In the genomic region with DNA sequence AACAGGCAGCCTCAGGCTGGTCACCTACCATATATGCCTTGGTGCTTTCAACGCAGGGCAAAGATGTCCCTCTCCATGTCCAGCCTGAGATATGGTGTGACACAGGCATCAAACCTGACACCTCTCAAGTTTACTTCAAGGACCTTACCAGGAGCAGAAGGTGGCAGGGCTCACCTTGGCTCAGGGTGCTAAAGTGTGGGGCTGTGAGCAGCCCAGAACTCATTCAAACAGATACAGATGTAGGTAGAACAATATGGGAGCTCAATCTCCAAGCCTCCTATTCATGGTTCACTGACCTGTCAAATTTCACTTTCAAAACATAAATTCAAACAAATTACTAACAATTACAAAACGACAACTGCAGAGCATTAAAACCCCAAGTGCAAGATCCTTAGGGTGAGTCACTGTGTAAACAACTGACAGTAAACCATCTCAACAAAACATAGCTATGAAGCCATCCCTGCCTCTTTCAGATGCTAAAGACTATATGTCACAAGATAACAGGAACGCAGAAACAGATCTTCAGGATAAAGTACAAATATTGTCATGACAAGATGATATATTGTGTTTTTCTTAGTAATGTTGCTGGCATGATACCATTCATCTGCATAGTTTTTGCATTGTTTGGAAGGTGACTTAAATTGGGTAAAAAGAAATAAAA, we compare ENCODE assay signal across 12 cellular contexts.
A peak's percentile ranks its signal among the peaks of the same experiment; 100 is the strongest.
DNase-seq lines count a peak whose midpoint lies in the region; ATAC-seq and TF ChIP-seq lines count a peak whose summit lies in the region.
"Had no signal": no experiment of that assay in that cellular context is flagged by ENCODE, and none has a peak within 500 bp of the region (broad histone marks: within the 10 kb centered on the region; RNA-seq: fewer than 3 reads in every experiment).

No MANE protein-coding gene starts in this region.

- no peak overlapping the region for H3K27ac Mint-ChIP-seq in stimulated activated memory B cell treated with anti-CD40 and anti-IgM and Interleukin-4, amounts not matched to agents 10 μg/mL and 1 μg/mL and 100 μg/mL, for 72 hours
- H3K27ac Mint-ChIP-seq: activated naive CD4-positive, alpha-beta T cell treated with anti-CD3 and anti-CD28 coated beads, Interleukin-2, amount 10 ng/mL, durations not matched to agents 7 days and 5 days had no signal

- TF ChIP-seq CTCF in C4-2B (conservative IDR thresholded peaks at IDR 0.05) (no peak), fibroblast of mammary gland (conservative IDR thresholded peaks at IDR 0.05; ENCODE audit: control insufficient read depth, insufficient read depth, low read depth, low read length) (no peak)

- TF ChIP-seq POLR2A in GM18505 (IDR thresholded peaks at IDR 0.05; ENCODE audit: borderline replicate concordance, extremely low read depth, insufficient read depth, insufficient read length) = no peak

- no peak overlapping the region for H3K4me3 ChIP-seq in fibroblast of mammary gland (ENCODE audit: control insufficient read depth, low read depth, low read length)

- in situ Hi-C loops in ACHN (cut with HindIII; ENCODE audit: low pct_ligation_motif_present, low pct_unique_long_range_greater_than_20kb, low sequenced_read_pairs) = no loop called here

- peaks cover 2% of the 10 kb centered on the region for H3K9me3 Mint-ChIP-seq in stimulated activated memory B cell treated with anti-CD40 and anti-IgM and Interleukin-4, amounts not matched to agents 10 μg/mL and 1 μg/mL and 100 μg/mL, for 72 hours

- H3K4me1 Mint-ChIP-seq in stimulated activated memory B cell treated with anti-CD40 and anti-IgM and Interleukin-4, amounts not matched to agents 10 μg/mL and 1 μg/mL and 100 μg/mL, for 72 hours = no peaks in the 10 kb centered on the region
- H3K4me1 Mint-ChIP-seq: activated naive CD4-positive, alpha-beta T cell treated with anti-CD3 and anti-CD28 coated beads, Interleukin-2, amount 10 ng/mL, durations not matched to agents 7 days and 5 days had no signal

- H3K27ac ChIP-seq in C4-2B = peak overlapping the region; percentile 17; the same call in 1 of the 2 replicates

- DNase-seq in M059J (ENCODE audit: low read depth) (peak; percentile 21), fibroblast of mammary gland (ENCODE audit: low read depth) (peak; percentile 73), nucleus accumbens (lab: John Stamatoyannopoulos, UW) (no peak), ACHN (no peak)
- DNase-seq: activated naive CD4-positive, alpha-beta T cell treated with anti-CD3 and anti-CD28 coated beads, Interleukin-2, amount 10 ng/mL, durations not matched to agents 7 days and 5 days; effector CD8-positive, alpha-beta T cell; stimulated activated CD4-positive, alpha-beta T cell treated with anti-CD3 and anti-CD28 coated beads, Interleukin-4, amount 100 ng/mL, for 1 hour had no signal

- peak; percentile 41 for ATAC-seq in GM21423 (IDR thresholded peaks at IDR 0.05; ENCODE audit: unreplicated experiment)
- no peak for ATAC-seq in GM18505 (IDR thresholded peaks at IDR 0.05; ENCODE audit: unreplicated experiment)
- ATAC-seq in stimulated activated memory B cell treated with anti-CD40 and anti-IgM and Interleukin-4, amounts not matched to agents 10 μg/mL and 1 μg/mL and 100 μg/mL, for 72 hours = no peak
- ATAC-seq: Panc1 had no signal

- no peak overlapping the region for H3K4me3 Mint-ChIP-seq in stimulated activated memory B cell treated with anti-CD40 and anti-IgM and Interleukin-4, amounts not matched to agents 10 μg/mL and 1 μg/mL and 100 μg/mL, for 72 hours
- H3K4me3 Mint-ChIP-seq: activated naive CD4-positive, alpha-beta T cell treated with anti-CD3 and anti-CD28 coated beads, Interleukin-2, amount 10 ng/mL, durations not matched to agents 7 days and 5 days had no signal

- no peaks in the 10 kb centered on the region for H3K36me3 Mint-ChIP-seq in stimulated activated memory B cell treated with anti-CD40 and anti-IgM and Interleukin-4, amounts not matched to agents 10 μg/mL and 1 μg/mL and 100 μg/mL, for 72 hours
- H3K36me3 Mint-ChIP-seq: activated naive CD4-positive, alpha-beta T cell treated with anti-CD3 and anti-CD28 coated beads, Interleukin-2, amount 10 ng/mL, durations not matched to agents 7 days and 5 days had no signal

- H3K27me3 Mint-ChIP-seq in stimulated activated memory B cell treated with anti-CD40 and anti-IgM and Interleukin-4, amounts not matched to agents 10 μg/mL and 1 μg/mL and 100 μg/mL, for 72 hours = no peaks in the 10 kb centered on the region
- H3K27me3 Mint-ChIP-seq: activated naive CD4-positive, alpha-beta T cell treated with anti-CD3 and anti-CD28 coated beads, Interleukin-2, amount 10 ng/mL, durations not matched to agents 7 days and 5 days had no signal

Comparison
In these comparisons a context has a peak if more than half of its experiments do, and no peak if none do; other contexts are left out.
1. DNase-seq: peak in M059J (single experiment) and fibroblast of mammary gland (single experiment); none in nucleus accumbens (0 of 56) and ACHN (single experiment).